ENCODE assay signal across 8 cellular contexts in the genomic region with DNA sequence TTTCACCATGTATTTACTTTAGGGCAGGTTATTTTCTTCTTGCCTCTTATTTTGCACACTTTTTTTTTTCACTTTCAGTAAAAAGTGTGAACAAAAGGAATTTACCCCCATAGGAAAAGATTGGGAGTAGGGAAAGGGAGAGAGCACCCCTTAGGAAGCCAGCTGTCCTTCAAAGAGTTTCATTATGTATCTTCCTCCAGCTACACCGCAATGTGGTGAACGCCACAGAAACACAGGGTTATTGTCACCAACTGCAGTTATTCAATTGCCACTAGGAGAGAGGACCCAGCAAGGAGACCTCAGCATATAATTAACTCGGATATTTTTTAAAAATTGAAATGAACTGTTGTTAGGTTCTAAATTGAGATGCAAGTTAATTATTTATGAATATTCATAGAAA.
DNase-seq lines count a peak whose midpoint lies in the region; ATAC-seq and TF ChIP-seq lines count a peak whose summit lies in the region.

No MANE protein-coding gene starts in this region.

- 80 to 86% methylated on average over 3 of the region's 3 CpGs for WGBS in thyroid gland, 2 donors

- peak; percentile 79 for ATAC-seq in GM21447 (IDR thresholded peaks at IDR 0.05; ENCODE audit: unreplicated experiment)

- in situ Hi-C loops in ACHN (cut with HindIII; ENCODE audit: low pct_ligation_motif_present, low pct_unique_long_range_greater_than_20kb, low sequenced_read_pairs): no loop called here

- TF ChIP-seq POLR2A in thyroid gland (IDR thresholded peaks at IDR 0.05): no peak

- H3K36me3 ChIP-seq in thyroid gland: no peaks in the 10 kb centered on the region

- H3K4me3 ChIP-seq in GM12864 (ENCODE audit: low read depth, low read length) (peak overlapping the region; percentile 58; the same call in 1 of the 2 replicates), thyroid gland (replicated peaks in 1 of 3) (no peak overlapping the region)

- H3K27me3 ChIP-seq in thyroid gland: no peaks in the 10 kb centered on the region

- H3K27ac ChIP-seq in cingulate gyrus (ENCODE audit: low read depth, low read length) (peak overlapping the region; percentile 43), thyroid gland (no peak overlapping the region)

- peak; percentile 23 for TF ChIP-seq CTCF in GM12864 (IDR thresholded peaks at IDR 0.05; ENCODE audit: low read depth, low read length, missing control alignments)
- TF ChIP-seq CTCF in thyroid gland (IDR thresholded peaks at IDR 0.05): no peak

- DNase-seq in GM12864 (ENCODE audit: low read depth) (peak; percentile 21), HuH-7.5 (ENCODE audit: low spot score) (peak; percentile 4), NCI-H2171 treated with DMSO at 0.1 percent for 48 hours (lab: John Stamatoyannopoulos, UW) (no peak), thyroid gland (no peak), ACHN (no peak), HT-29 (ENCODE audit: low spot score) (no peak)

- intact Hi-C loops in thyroid gland (cut with DNase I): no loop called here

- H3K4me1 ChIP-seq in thyroid gland: peaks cover 0 to 8% of the 10 kb centered on the region in 2 donors

- no peaks in the 10 kb centered on the region for H3K9me3 ChIP-seq in thyroid gland

Comparison
In these comparisons a context has a peak if more than half of its experiments do, and no peak if none do; other contexts are left out.
1. DNase-seq: peak in GM12864 (single experiment) and HuH-7.5 (single experiment); none in NCI-H2171 treated with DMSO at 0.1 percent for 48 hours (single experiment), thyroid gland (0 of 2), ACHN (single experiment) and HT-29 (single experiment).